25 cellular contexts compared by ENCODE assay signal in the genomic region with DNA sequence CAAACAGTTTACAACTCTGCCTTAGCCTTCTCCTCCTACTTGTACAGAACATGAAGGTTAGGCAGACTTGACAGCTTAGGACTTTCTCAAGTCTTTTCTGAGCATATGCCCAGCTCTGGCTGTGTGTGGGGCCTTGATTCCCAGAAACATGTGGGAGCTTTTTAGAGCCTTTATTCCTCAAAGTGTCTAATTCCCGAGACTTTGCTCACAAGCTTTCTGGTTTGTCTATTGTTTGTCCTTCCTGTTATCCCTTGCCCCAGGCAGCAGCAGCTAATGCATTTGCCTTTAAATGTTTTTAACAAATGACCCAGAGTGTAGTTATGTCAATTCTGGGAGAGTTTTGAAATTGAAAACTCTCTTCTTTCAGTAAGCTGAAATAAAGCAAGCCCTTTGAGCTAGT. TPM values are rescaled to one million over a fixed set of nuclear protein-coding genes. Genes with fewer than 3 reads are reported as not detected.
A peak's percentile ranks its signal among the peaks of the same experiment; 100 is the strongest.
DNase-seq lines count a peak whose midpoint lies in the region; ATAC-seq, FAIRE-seq and TF ChIP-seq lines count a peak whose summit lies in the region.
"Had no signal": no experiment of that assay in that cellular context is flagged by ENCODE, and none has a peak within 500 bp of the region (broad histone marks: within the 10 kb centered on the region; RNA-seq: fewer than 3 reads in every experiment).

No MANE protein-coding gene starts in this region.

- no peak for TF ChIP-seq POLR2A in HepG2 (IDR thresholded peaks at IDR 0.05; ENCODE audit: insufficient read depth in 1 of 2, low read depth in 2 of 2, low read length in 2 of 2)
- TF ChIP-seq POLR2A in right lobe of liver (IDR thresholded peaks at IDR 0.05), result no peak

- H3K36me3 ChIP-seq in HepG2 (replicated peaks in 1 of 2; ENCODE audit: control insufficient read depth in 1 of 2, insufficient read depth in 2 of 2, low read length in 2 of 2) (peaks cover 2 to 11% of the 10 kb centered on the region in 2 experiments; a peak in 2 of 5 replicates), right lobe of liver (peaks cover 0 to 3% (median 0%) of the 10 kb centered on the region in 4 donors)

- POLR2A ChIA-PET in HepG2 (lab: Yijun Ruan, JAX), result interaction anchor here (1.4 kb wide), 1 partner anchor 29 kb away, joined by 4 read pairs; the partner anchor contains the start of gene ST7L

- 100% methylated on average over 1 of the region's 1 CpG for WGBS in HepG2 (ENCODE audit: low lambda C conversion rate)
- 83% methylated on average over 1 of the region's 1 CpG for WGBS in right lobe of liver (ENCODE audit: insufficient coverage, low coverage, low lambda C conversion rate, missing lambda C conversion rate)

- TF ChIP-seq CTCF in HepG2 (CRISPR knock-in tag; IDR thresholded peaks at IDR 0.05) (no peak), right lobe of liver (IDR thresholded peaks at IDR 0.05) (no peak)

- H3K9ac ChIP-seq in HepG2 (ENCODE audit: insufficient read depth, low read depth, low read length), result no peak overlapping the region

- CTCF ChIA-PET in HepG2 (lab: Yijun Ruan, JAX; ENCODE audit: low intra/inter-chr PET ratio, low total read pairs), result no interaction called here

- ATAC-seq in HepG2 (no peak), right lobe of liver (no peak), left colon (no peak), HG02798 (IDR thresholded peaks at IDR 0.05; ENCODE audit: poor library complexity, unreplicated experiment) (no peak)
- ATAC-seq: A549, GM23338, HCT116 had no signal

- no peaks in the 10 kb centered on the region for H3K79me2 ChIP-seq in HepG2 (ENCODE audit: insufficient read depth, low read length)

- H3K4me3 ChIP-seq in HepG2 (replicated peaks in 1 of 3; ENCODE audit: insufficient read depth in 1 of 3, low read depth in 2 of 3, low read length in 3 of 3) (no peak overlapping the region), right lobe of liver (no peak overlapping the region)
- H3K4me3 ChIP-seq: A549, GM23338 had no signal

- DNase-seq in HepG2 (ENCODE audit: low spot score) (no peak), right lobe of liver (no peak), dermis blood vessel endothelial cell (peak; percentile 3), islet precursor cell (peak; percentile 68), substantia nigra (lab: John Stamatoyannopoulos, UW) (no peak), DMS153 (lab: John Stamatoyannopoulos, UW) (no peak), left colon (no peak)
- DNase-seq: AML-193; CD4-positive, alpha-beta T cell; DMS79 treated with DMSO at 0.1 percent for 48 hours; EL; HFFc6; KBM-7 had no signal

- no TSS peak for BruUV-seq in HepG2 (replicated peaks; lab: Mats Ljungman, UMichigan)

- TF ChIP-seq RAD21 in HepG2 (CRISPR knock-in tag; IDR thresholded peaks at IDR 0.05), result no peak

- no peak for FAIRE-seq in HepG2 (lab: Jason Lieb, UNC)
- FAIRE-seq: A549, G401.6, GM12891, GM19239, H54, HTR-8/SVneo had no signal

- H3K4me1 ChIP-seq in HepG2 (ENCODE audit: insufficient read depth, low read length) (no peaks in the 10 kb centered on the region), right lobe of liver (no peaks in the 10 kb centered on the region)
- H3K4me1 ChIP-seq: A549 had no signal

- H3K27me3 ChIP-seq in HepG2 (ENCODE audit: control insufficient read depth in 1 of 2, insufficient read depth in 2 of 2, low read length in 2 of 2) (no peaks in the 10 kb centered on the region), right lobe of liver (no peaks in the 10 kb centered on the region)

- no peak overlapping the region for H3K27ac ChIP-seq in HepG2 (ENCODE audit: extremely low read length, insufficient read depth, low read length)
- no peak overlapping the region for H3K27ac ChIP-seq in right lobe of liver
- no peak overlapping the region for H3K27ac ChIP-seq in substantia nigra (ENCODE audit: low read depth, low read length, poor library complexity, severe bottlenecking)
- H3K27ac ChIP-seq: 22Rv1, A549, C4-2B, HL-60 had no signal

- TF ChIP-seq EP300 in HepG2 (IDR thresholded peaks at IDR 0.05; ENCODE audit: low read depth in 2 of 2, low read length in 2 of 2), result no peak
- no peak for TF ChIP-seq EP300 in HepG2 (CRISPR knock-in tag; IDR thresholded peaks at IDR 0.05; ENCODE audit: borderline replicate concordance)

- H3K9me3 ChIP-seq in HepG2 (ENCODE audit: low read length) (no peaks in the 10 kb centered on the region), right lobe of liver (no peaks in the 10 kb centered on the region)

- in situ Hi-C loops in HepG2 (cut with HindIII; ENCODE audit: extremely low pct_ligation_motif_present, low pct_unique_long_range_greater_than_20kb), result no loop called here

- no peak overlapping the region for H2AFZ ChIP-seq in HepG2 (ENCODE audit: low read length)
- H2AFZ ChIP-seq: GM23338 had no signal

- H4K20me1 ChIP-seq in HepG2 (ENCODE audit: insufficient read depth, low read length), result no peaks in the 10 kb centered on the region

- H3K4me2 ChIP-seq in HepG2 (ENCODE audit: low read depth, low read length), result no peak overlapping the region
- H3K4me2 ChIP-seq: A549, GM23338 had no signal

- intact Hi-C loops in HepG2 (cut with micrococcal nuclease; ENCODE audit: unreplicated experiment) (no loop called here), right lobe of liver (cut with DNase I) (no loop called here), left colon (cut with DNase I, micrococcal nuclease) (no loop called here)

TF ChIP-seq in HepG2, 621 proteins besides CTCF, POLR2A, EP300 and RAD21:
- TF ChIP-seq ATF5 (CRISPR knock-in tag; IDR thresholded peaks at IDR 0.05; ENCODE audit: low read depth) (no peak), ZNF550 (CRISPR knock-in tag; IDR thresholded peaks at IDR 0.05; ENCODE audit: borderline replicate concordance) (0 out of 2 replicates have a peak, but pooled peaks have one; percentile 42)

RNA-seq across cellular contexts. Expression of gene ST7L, which starts 29.2 kb away (rescaled TPM):
- total RNA-seq in HepG2 (2016; rRNA removed; fragmentation: Illumina TruSeq; extraction: Trizol) (8.7 and 19.9 TPM in 2 replicates), right lobe of liver (10 to 100 TPM in 2 of 6 experiments, 1 to 10 TPM in 4; 7.4 to 12.7 (median 8.6) TPM), dermis blood vessel endothelial cell (11.4 and 18.4 TPM in 2 replicates), left colon (10 to 100 TPM; 15.5 to 16.1 TPM)
- 21.7 and 23.1 TPM in 2 replicates for total RNA-seq in HepG2 (2016; cell fraction: cytosol; rRNA removed; fragmentation: Illumina TruSeq; extraction: Trizol; ENCODE audit: low read depth)
- total RNA-seq in HepG2 (2016; cell fraction: insoluble cytoplasmic fraction; rRNA removed; fragmentation: Illumina TruSeq; extraction: Trizol), result 7.3 and 16.3 TPM in 2 replicates
- total RNA-seq in HepG2 (2016; cell fraction: membrane; rRNA removed; fragmentation: Illumina TruSeq; extraction: Trizol), result 9.9 and 11.4 TPM in 2 replicates
- 21.1 and 31.3 TPM in 2 replicates for total RNA-seq in HepG2 (2016; cell fraction: nucleus; rRNA removed; fragmentation: Illumina TruSeq; extraction: Trizol)
- polyA plus RNA-seq in HepG2 (2011; rRNA removed), result 8.0 and 8.6 TPM in 2 replicates
- polyA plus RNA-seq in HepG2 (2011; cell fraction: cytosol; rRNA removed), result 6.1 and 7.4 TPM in 2 replicates
- polyA plus RNA-seq in HepG2 (2011; cell fraction: nucleus; rRNA removed), result 11.6 and 12.4 TPM in 2 replicates
- polyA plus RNA-seq in HepG2 (2012), result 10.5 and 12.2 TPM in 2 replicates
- 3.4 and 3.8 TPM in 2 replicates for polyA plus RNA-seq in HepG2 (2016; cell fraction: cytosol; fragmentation: Illumina TruSeq; extraction: Trizol; ENCODE audit: low read depth)
- 7.3 and 11.1 TPM in 2 replicates for polyA plus RNA-seq in HepG2 (2016; cell fraction: insoluble cytoplasmic fraction; fragmentation: Illumina TruSeq; extraction: Trizol; ENCODE audit: low read depth)
- polyA plus RNA-seq in HepG2 (2016; cell fraction: membrane; fragmentation: Illumina TruSeq; extraction: Trizol; ENCODE audit: low read depth), result 4.9 and 6.2 TPM in 2 replicates
- 31.8 and 32.7 TPM in 2 replicates for polyA plus RNA-seq in HepG2 (2016; cell fraction: nucleus; fragmentation: Illumina TruSeq; extraction: Trizol; ENCODE audit: insufficient read depth, low read depth)
- 8.0 and 31.3 TPM in 2 replicates for polyA minus RNA-seq in HepG2 (2011; rRNA and poly(A)+ RNA removed; ENCODE audit: low replicate concordance)
- polyA minus RNA-seq in HepG2 (2011; cell fraction: cytosol; rRNA and poly(A)+ RNA removed), result 6.1 and 9.7 TPM in 2 replicates
- polyA minus RNA-seq in HepG2 (2011; cell fraction: nucleus; rRNA and poly(A)+ RNA removed), result 28.5 and 30.1 TPM in 2 replicates

RNA-seq across cellular contexts. Expression of gene CAPZA1, which starts 29.9 kb away (rescaled TPM):
- total RNA-seq in HepG2 (2016; rRNA removed; fragmentation: Illumina TruSeq; extraction: Trizol) (117 and 210 TPM in 2 replicates), right lobe of liver (10 to 100 TPM; 34.8 to 85.8 (median 54.7) TPM), dermis blood vessel endothelial cell (219 and 332 TPM in 2 replicates), left colon (100 to 1,000 TPM; 161 to 162 TPM)
- total RNA-seq in HepG2 (2016; cell fraction: cytosol; rRNA removed; fragmentation: Illumina TruSeq; extraction: Trizol; ENCODE audit: low read depth), result 34.5 and 43.7 TPM in 2 replicates
- 110 and 227 TPM in 2 replicates for total RNA-seq in HepG2 (2016; cell fraction: insoluble cytoplasmic fraction; rRNA removed; fragmentation: Illumina TruSeq; extraction: Trizol)
- total RNA-seq in HepG2 (2016; cell fraction: membrane; rRNA removed; fragmentation: Illumina TruSeq; extraction: Trizol), result 48.4 and 55.0 TPM in 2 replicates
- 80.0 and 85.9 TPM in 2 replicates for total RNA-seq in HepG2 (2016; cell fraction: nucleus; rRNA removed; fragmentation: Illumina TruSeq; extraction: Trizol)
- polyA plus RNA-seq in HepG2 (2011; rRNA removed), result 47.9 and 67.0 TPM in 2 replicates
- 27.1 and 46.5 TPM in 2 replicates for polyA plus RNA-seq in HepG2 (2011; cell fraction: cytosol; rRNA removed)
- polyA plus RNA-seq in HepG2 (2011; cell fraction: nucleus; rRNA removed), result 25.9 and 45.1 TPM in 2 replicates
- 51.4 and 60.6 TPM in 2 replicates for polyA plus RNA-seq in HepG2 (2012)
- polyA plus RNA-seq in HepG2 (2016; cell fraction: cytosol; fragmentation: Illumina TruSeq; extraction: Trizol; ENCODE audit: low read depth), result 7.6 TPM in 2 replicates
- 166 and 177 TPM in 2 replicates for polyA plus RNA-seq in HepG2 (2016; cell fraction: insoluble cytoplasmic fraction; fragmentation: Illumina TruSeq; extraction: Trizol; ENCODE audit: low read depth)
- 30.4 and 32.0 TPM in 2 replicates for polyA plus RNA-seq in HepG2 (2016; cell fraction: membrane; fragmentation: Illumina TruSeq; extraction: Trizol; ENCODE audit: low read depth)
- polyA plus RNA-seq in HepG2 (2016; cell fraction: nucleus; fragmentation: Illumina TruSeq; extraction: Trizol; ENCODE audit: insufficient read depth, low read depth), result 96.3 and 112 TPM in 2 replicates
- polyA minus RNA-seq in HepG2 (2011; rRNA and poly(A)+ RNA removed; ENCODE audit: low replicate concordance), result 27.6 and 67.6 TPM in 2 replicates
- polyA minus RNA-seq in HepG2 (2011; cell fraction: cytosol; rRNA and poly(A)+ RNA removed), result 128 and 129 TPM in 2 replicates
- polyA minus RNA-seq in HepG2 (2011; cell fraction: nucleus; rRNA and poly(A)+ RNA removed), result 122 and 123 TPM in 2 replicates

Comparison
In these comparisons a context has a peak if more than half of its experiments do, and no peak if none do; other contexts are left out.
1. DNase-seq: peak in dermis blood vessel endothelial cell (single experiment) and islet precursor cell (single experiment); none in HepG2 (single experiment), right lobe of liver (0 of 3), substantia nigra (0 of 49), DMS153 (single experiment) and left colon (0 of 2).